Comparison of ENCODE assay signal across 1 cellular context in genomic region chr3:150371741-150372254, GRCh38.
TF ChIP-seq lines count a peak whose summit lies in the region.

No MANE protein-coding gene starts in this region.

TF ChIP-seq in HEK293, 187 proteins besides CTCF, POLR2A, EP300 and RAD21 (continued from another document):
- TF ChIP-seq ZNF664 (tag by site-specific recombination; IDR thresholded peaks at IDR 0.05) = peak; percentile 88
- 0 out of 2 replicates have a peak, but pooled peaks have one; percentile 45 for TF ChIP-seq ZNF518A (tag by site-specific recombination; conservative IDR thresholded peaks at IDR 0.05; ENCODE audit: low read depth)
- TF ChIP-seq ZNF26 (tag by site-specific recombination; IDR thresholded peaks at IDR 0.05) = no peak
- no peak for TF ChIP-seq ZNF514 (tag by site-specific recombination; IDR thresholded peaks at IDR 0.05)
- no peak for TF ChIP-seq ZNF423 (tag by site-specific recombination; IDR thresholded peaks at IDR 0.05)
- TF ChIP-seq ZNF629 (tag by site-specific recombination; IDR thresholded peaks at IDR 0.05) = peak; percentile 89
- TF ChIP-seq ZNF510 (tag by site-specific recombination; IDR thresholded peaks at IDR 0.05; ENCODE audit: insufficient replicate concordance) = no peak
- no peak for TF ChIP-seq SP3 (tag by site-specific recombination; IDR thresholded peaks at IDR 0.05)
- TF ChIP-seq ZNF366 (tag by site-specific recombination; conservative IDR thresholded peaks at IDR 0.05) = peak; percentile 82
- 0 out of 2 replicates have a peak, but pooled peaks have one; percentile 15 for TF ChIP-seq IKZF3 (tag by site-specific recombination; IDR thresholded peaks at IDR 0.05)
- TF ChIP-seq SP7 (tag by site-specific recombination; IDR thresholded peaks at IDR 0.05) = peak; percentile 82
- no peak for TF ChIP-seq ZNF449 (tag by site-specific recombination; IDR thresholded peaks at IDR 0.05)
- TF ChIP-seq ZNF549 (tag by site-specific recombination; IDR thresholded peaks at IDR 0.05) = no peak
- TF ChIP-seq GLIS1 (tag by site-specific recombination; IDR thresholded peaks at IDR 0.05) = peak; percentile 19; the same call in 1 of the 2 replicates
- TF ChIP-seq ZNF76 (tag by site-specific recombination; IDR thresholded peaks at IDR 0.05; ENCODE audit: borderline replicate concordance, low read depth) = no peak
- peak; percentile 62; the same call in 1 of the 2 replicates for TF ChIP-seq ZNF24 (tag by site-specific recombination; IDR thresholded peaks at IDR 0.05)
- TF ChIP-seq ZNF350 (tag by site-specific recombination; IDR thresholded peaks at IDR 0.05) = no peak
- TF ChIP-seq, protein P1, sequence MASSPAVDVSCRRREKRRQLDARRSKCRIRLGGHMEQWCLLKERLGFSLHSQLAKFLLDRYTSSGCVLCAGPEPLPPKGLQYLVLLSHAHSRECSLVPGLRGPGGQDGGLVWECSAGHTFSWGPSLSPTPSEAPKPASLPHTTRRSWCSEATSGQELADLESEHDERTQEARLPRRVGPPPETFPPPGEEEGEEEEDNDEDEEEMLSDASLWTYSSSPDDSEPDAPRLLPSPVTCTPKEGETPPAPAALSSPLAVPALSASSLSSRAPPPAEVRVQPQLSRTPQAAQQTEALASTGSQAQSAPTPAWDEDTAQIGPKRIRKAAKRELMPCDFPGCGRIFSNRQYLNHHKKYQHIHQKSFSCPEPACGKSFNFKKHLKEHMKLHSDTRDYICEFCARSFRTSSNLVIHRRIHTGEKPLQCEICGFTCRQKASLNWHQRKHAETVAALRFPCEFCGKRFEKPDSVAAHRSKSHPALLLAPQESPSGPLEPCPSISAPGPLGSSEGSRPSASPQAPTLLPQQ (tag by site-specific recombination; IDR thresholded peaks at IDR 0.05) = peak; percentile 53; the same call in 1 of the 2 replicates
- peak; percentile 76 for TF ChIP-seq PRDM1 (tag by site-specific recombination; IDR thresholded peaks at IDR 0.05)
- TF ChIP-seq ZFP69B (tag by site-specific recombination; IDR thresholded peaks at IDR 0.05) = peak; percentile 56; the same call in 1 of the 2 replicates
- TF ChIP-seq ZNF701 (tag by site-specific recombination; IDR thresholded peaks at IDR 0.05) = no peak
- peak; percentile 47; the same call in 1 of the 2 replicates for TF ChIP-seq ZXDB (tag by site-specific recombination; IDR thresholded peaks at IDR 0.05)
- no peak for TF ChIP-seq BCL11B (tag by site-specific recombination; IDR thresholded peaks at IDR 0.05; ENCODE audit: low read depth)
- TF ChIP-seq ZNF837 (tag by site-specific recombination; IDR thresholded peaks at IDR 0.05) = no peak
- TF ChIP-seq ZNF391 (tag by site-specific recombination; IDR thresholded peaks at IDR 0.05; ENCODE audit: borderline replicate concordance, low read depth) = 0 out of 2 replicates have a peak, but pooled peaks have one; percentile 31
